In genomic region chr15:62346168-62346567, GRCh38 we compare ENCODE assay signal across 10 cellular contexts.
"Had no signal": no experiment of that assay in that cellular context is flagged by ENCODE, and none has a peak within 500 bp of the region (broad histone marks: within the 10 kb centered on the region; RNA-seq: fewer than 3 reads in every experiment).

No MANE protein-coding gene starts in this region.

- H2AFZ ChIP-seq: GM23248, GM23338 had no signal

- H3K4me3 Mint-ChIP-seq: GM23338, H9, HFFc6 had no signal

- H3K27ac ChIP-seq: GM23248 had no signal

- H3K4me2 ChIP-seq: GM23338 had no signal

- H3K9ac ChIP-seq: GM23248 had no signal

- H3K9me3 ChIP-seq: HAP-1 had no signal

- H3K36me3 ChIP-seq: HAP-1 had no signal

- ATAC-seq: GM23338, HCT116 had no signal

- H3K4me3 ChIP-seq: GM23248, GM23338, HAP-1 had no signal

- H3K4me1 ChIP-seq: HAP-1 had no signal

- FAIRE-seq: H54 had no signal

- H3K9me3 Mint-ChIP-seq: GM23338, H9, HFFc6 had no signal

- H3K27ac Mint-ChIP-seq: GM23338, H9, HFFc6 had no signal

- DNase-seq: GM23248, GOT3, H7, H9, HCEC 1CT, HFFc6 had no signal
